Comparison of ENCODE assay signal across 16 cellular contexts in genomic region chr13:63481334-63481733, GRCh38.
DNase-seq lines count a peak whose midpoint lies in the region; ATAC-seq, FAIRE-seq and TF ChIP-seq lines count a peak whose summit lies in the region.
"Had no signal": no experiment of that assay in that cellular context is flagged by ENCODE, and none has a peak within 500 bp of the region (broad histone marks: within the 10 kb centered on the region; RNA-seq: fewer than 3 reads in every experiment).

No MANE protein-coding gene starts in this region.

- POLR2A ChIA-PET in IMR-90 (lab: Charles Lee; ENCODE audit: unreplicated experiment) = no interaction called here
- POLR2A ChIA-PET in SK-N-SH (lab: Yijun Ruan, JAX) = no interaction called here

- H3K9me1 ChIP-seq in IMR-90 (ENCODE audit: insufficient read depth, low read length) = no peaks in the 10 kb centered on the region

- H2AFZ ChIP-seq in IMR-90 (replicated peaks; ENCODE audit: low read length, poor library complexity) (no peak overlapping the region), SK-N-SH (ENCODE audit: low read depth) (no peak overlapping the region; the same call in 1 of the 2 replicates)

- H3K14ac ChIP-seq in IMR-90 (replicated peaks; ENCODE audit: low read depth, low read length) = no peak overlapping the region

- TF ChIP-seq EP300 in SK-N-SH (IDR thresholded peaks at IDR 0.05; ENCODE audit: borderline replicate concordance in 1 of 2, low read depth in 1 of 2, low read length in 1 of 2) = peak in 1 of 2 experiments; percentile 39; a peak in 1 of 4 replicates

- no peak overlapping the region for H3K4me3 ChIP-seq in IMR-90 (ENCODE audit: insufficient read depth, low read depth, low read length)
- H3K4me3 ChIP-seq in SK-N-SH (ENCODE audit: low read depth in 2 of 2, low read length in 1 of 2) = no peak overlapping the region
- no peak overlapping the region for H3K4me3 ChIP-seq in fibroblast of pulmonary artery (replicated peaks; ENCODE audit: low read depth, low read length)
- no peak overlapping the region for H3K4me3 ChIP-seq in pancreas
- no peak overlapping the region for H3K4me3 ChIP-seq in coronary artery
- H3K4me3 ChIP-seq: K562, upper lobe of right lung had no signal

- peaks cover 4% of the 10 kb centered on the region for H3F3A ChIP-seq in SK-N-SH (replicated peaks; ENCODE audit: insufficient read depth)

- no peak overlapping the region for H4K91ac ChIP-seq in IMR-90 (ENCODE audit: insufficient read depth, low read depth, low read length)

- no peak overlapping the region for H3K4me2 ChIP-seq in IMR-90 (ENCODE audit: low read depth, low read length)
- no peak overlapping the region for H3K4me2 ChIP-seq in SK-N-SH

- no peak for TF ChIP-seq POLR2A in IMR-90 (IDR thresholded peaks at IDR 0.05; ENCODE audit: low read depth, low read length)

- CTCF ChIA-PET in IMR-90 (lab: Yijun Ruan, JAX) (no interaction called here), SK-N-SH (lab: Yijun Ruan, JAX) (no interaction called here)

- dilution Hi-C loops in IMR-90 (cut with HindIII; ENCODE audit: low sequenced_read_pairs, unreplicated experiment) = no loop called here

- H3K27me3 ChIP-seq in IMR-90 (ENCODE audit: control insufficient read depth, insufficient read depth, low read length) = no peaks in the 10 kb centered on the region
- no peaks in the 10 kb centered on the region for H3K27me3 ChIP-seq in SK-N-SH (ENCODE audit: insufficient read depth)
- H3K27me3 ChIP-seq in pancreas = no peaks in the 10 kb centered on the region
- H3K27me3 ChIP-seq: upper lobe of right lung had no signal

- no peak overlapping the region for H2BK120ac ChIP-seq in IMR-90 (ENCODE audit: low read depth, low read length)

- DNase-seq in AG08395 (ENCODE audit: low spot score) (peak; percentile 3), IMR-90 (peak; percentile 36), SK-N-SH (peak; percentile 21), fibroblast of pulmonary artery (ENCODE audit: low read depth) (peak; percentile 77), pancreas (no peak), coronary artery (ENCODE audit: low spot score) (no peak), glomerular visceral epithelial cell (ENCODE audit: extremely low spot score) (no peak)
- DNase-seq: activated CD4-positive, CD25-positive, alpha-beta regulatory T cell treated with anti-CD3 and anti-CD28 coated beads, Interleukin-2, amount 50 U/mL, for 72 hours; activated naive CD8-positive, alpha-beta T cell treated with anti-CD3 and anti-CD28 coated beads, Interleukin-2, amount 10 ng/mL, durations not matched to agents 7 days and 5 days; immature natural killer cell; NCI-H187 treated with DMSO at 0.1 percent for 48 hours; stimulated activated CD8-positive, alpha-beta memory T cell treated with anti-CD3 and anti-CD28 coated beads, Interleukin-4, amount 100 ng/mL, for 48 hours; T-cell; upper lobe of right lung had no signal

- H3K36me3 ChIP-seq in IMR-90 (ENCODE audit: control insufficient read depth, insufficient read depth, low read length) (no peaks in the 10 kb centered on the region), SK-N-SH (replicated peaks in 1 of 2; ENCODE audit: control insufficient read depth in 1 of 2, insufficient read depth in 2 of 2, low read length in 1 of 2) (no peaks in the 10 kb centered on the region), pancreas (no peaks in the 10 kb centered on the region)
- H3K36me3 ChIP-seq: upper lobe of right lung had no signal

- H3K9ac ChIP-seq in IMR-90 (ENCODE audit: low read depth, low read length) (no peak overlapping the region), SK-N-SH (no peak overlapping the region)

- no peak overlapping the region for H3K23ac ChIP-seq in IMR-90 (ENCODE audit: low read depth, low read length)

- H3K9me3 ChIP-seq in IMR-90 (ENCODE audit: control insufficient read depth, insufficient read depth, low read length) = no peaks in the 10 kb centered on the region
- no peaks in the 10 kb centered on the region for H3K9me3 ChIP-seq in SK-N-SH
- no peaks in the 10 kb centered on the region for H3K9me3 ChIP-seq in pancreas
- H3K9me3 ChIP-seq: upper lobe of right lung had no signal

- H2BK5ac ChIP-seq in IMR-90 (ENCODE audit: low read depth, low read length, poor library complexity, severe bottlenecking) = no peak overlapping the region

- H4K20me1 ChIP-seq in IMR-90 (ENCODE audit: insufficient read depth, low read length) (no peaks in the 10 kb centered on the region), SK-N-SH (ENCODE audit: insufficient read depth) (no peaks in the 10 kb centered on the region)

- no peak for TF ChIP-seq CTCF in IMR-90 (conservative IDR thresholded peaks at IDR 0.05; ENCODE audit: low read depth, low read length)
- TF ChIP-seq CTCF in SK-N-SH (IDR thresholded peaks at IDR 0.05) = no peak
- no peak for TF ChIP-seq CTCF in fibroblast of pulmonary artery (IDR thresholded peaks at IDR 0.05; ENCODE audit: low read length, missing control alignments)
- no peak for TF ChIP-seq CTCF in pancreas (IDR thresholded peaks at IDR 0.05)
- no peak for TF ChIP-seq CTCF in coronary artery (IDR thresholded peaks at IDR 0.05)

- no peak overlapping the region for H3K4ac ChIP-seq in IMR-90 (ENCODE audit: low read depth, low read length)

- no peaks in the 10 kb centered on the region for H3K79me2 ChIP-seq in SK-N-SH (ENCODE audit: insufficient read depth)

- H3K27ac ChIP-seq in IMR-90 (ENCODE audit: insufficient read depth, low read length) (no peak overlapping the region), SK-N-SH (ENCODE audit: low read depth in 2 of 2, low read length in 1 of 2) (no peak overlapping the region), pancreas (no peak overlapping the region), coronary artery (no peak overlapping the region)
- H3K27ac ChIP-seq: upper lobe of right lung had no signal

- TF ChIP-seq RAD21 in IMR-90 (IDR thresholded peaks at IDR 0.05; ENCODE audit: low read length) (no peak), SK-N-SH (IDR thresholded peaks at IDR 0.05; ENCODE audit: low read length) (no peak)

- H3K56ac ChIP-seq in IMR-90 (ENCODE audit: extremely low read depth, insufficient read depth, low read length) = no peak overlapping the region

- H2AK5ac ChIP-seq in IMR-90 (ENCODE audit: low read depth, low read length) = no peak overlapping the region

- no peak overlapping the region for H2BK20ac ChIP-seq in IMR-90 (ENCODE audit: low read depth, low read length)

- no peak overlapping the region for H3K18ac ChIP-seq in IMR-90 (ENCODE audit: low read depth, low read length)

- no peak overlapping the region for H4K5ac ChIP-seq in IMR-90 (ENCODE audit: low read depth, low read length)

- no TSS peak for BruUV-seq in IMR-90 (replicated peaks; lab: Mats Ljungman, UMichigan)

- in situ Hi-C loops in IMR-90 (cut with MboI; ENCODE audit: low sequenced_read_pairs) = no loop called here

- H3K9me2 ChIP-seq in SK-N-SH = no peaks in the 10 kb centered on the region

- H3K4me1 ChIP-seq in IMR-90 (ENCODE audit: control insufficient read depth, insufficient read depth, low read length) = no peaks in the 10 kb centered on the region
- peaks cover 3 to 5% of the 10 kb centered on the region in 2 experiments; a peak in 3 of 4 replicates for H3K4me1 ChIP-seq in SK-N-SH (ENCODE audit: control insufficient read depth in 1 of 2, insufficient read depth in 2 of 2, low read depth in 1 of 2, low read length in 1 of 2)
- H3K4me1 ChIP-seq in pancreas = no peaks in the 10 kb centered on the region
- H3K4me1 ChIP-seq: upper lobe of right lung had no signal

- no peak overlapping the region for H4K8ac ChIP-seq in IMR-90 (ENCODE audit: low read depth in 2 of 2, low read length in 2 of 2)

- H2BK15ac ChIP-seq in IMR-90 (ENCODE audit: low read depth, low read length) = no peak overlapping the region

- no peak overlapping the region for H2AK9ac ChIP-seq in IMR-90 (replicated peaks; ENCODE audit: low read depth, low read length, poor library complexity)

- no peaks in the 10 kb centered on the region for H3K79me1 ChIP-seq in IMR-90 (ENCODE audit: low read depth in 1 of 2, low read length in 2 of 2)

- FAIRE-seq in pancreas (lab: Jason Lieb, UNC) = no peak
- FAIRE-seq: K562 had no signal

- intact Hi-C loops in IMR-90 (cut with micrococcal nuclease) = no loop called here
- intact Hi-C loops in pancreas (cut with DNase I) = no loop called here

- ATAC-seq in IMR-90 (ENCODE audit: low read depth) (peak; percentile 40), HG02642 (IDR thresholded peaks at IDR 0.05; ENCODE audit: poor library complexity, unreplicated experiment) (no peak), pancreas (no peak)
- ATAC-seq: K562, T-cell, upper lobe of right lung had no signal

TF ChIP-seq in IMR-90, 13 proteins besides CTCF, POLR2A, EP300 and RAD21 (continues in another document):
- TF ChIP-seq MAFK (IDR thresholded peaks at IDR 0.05; ENCODE audit: low read depth, low read length) (no peak), BHLHE40 (IDR thresholded peaks at IDR 0.05; ENCODE audit: low read depth, low read length) (no peak), USF2 (IDR thresholded peaks at IDR 0.05; ENCODE audit: low read depth, low read length) (no peak), MXI1 (IDR thresholded peaks at IDR 0.05; ENCODE audit: borderline replicate concordance, low read depth, low read length) (no peak), RCOR1 (IDR thresholded peaks at IDR 0.05; ENCODE audit: insufficient replicate concordance, low read length) (no peak), MAZ (IDR thresholded peaks at IDR 0.05; ENCODE audit: borderline replicate concordance, low read depth, low read length) (no peak)

TF ChIP-seq in SK-N-SH, 30 proteins besides CTCF, POLR2A, EP300 and RAD21 (continues in another document):
- TF ChIP-seq TAF1 (IDR thresholded peaks at IDR 0.05; ENCODE audit: borderline replicate concordance, low read depth, low read length) (no peak), POLR2AphosphoS5 (IDR thresholded peaks at IDR 0.05; ENCODE audit: low read depth, low read length) (no peak), IRF3 (IDR thresholded peaks at IDR 0.05; ENCODE audit: low read depth, low read length) (no peak), FOXM1 (IDR thresholded peaks at IDR 0.05; ENCODE audit: low read depth) (no peak)

Comparison
In these comparisons a context has a peak if more than half of its experiments do, and no peak if none do; other contexts are left out.
1. DNase-seq: peak in AG08395 (single experiment), IMR-90 (single experiment), SK-N-SH (single experiment) and fibroblast of pulmonary artery (single experiment); none in pancreas (0 of 6), coronary artery (single experiment) and glomerular visceral epithelial cell (single experiment).